Comparison of ENCODE assay signal across 14 cellular contexts in the genomic region with DNA sequence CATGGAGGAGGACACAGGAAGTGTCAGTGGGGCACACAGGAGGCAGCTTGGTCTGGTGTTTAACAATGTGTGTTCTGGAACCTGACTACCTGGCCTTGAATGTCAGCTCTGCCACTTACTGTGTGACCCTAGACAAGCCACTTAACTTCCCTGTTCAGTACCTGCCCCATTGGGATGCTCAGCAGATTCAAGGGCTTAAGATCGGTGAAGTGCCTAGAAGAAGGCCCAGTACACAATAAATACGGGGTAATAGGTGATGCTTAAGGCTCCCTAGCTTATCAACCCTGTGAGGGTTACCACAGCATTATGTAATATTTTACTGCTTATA. TPM values are rescaled to one million over a fixed set of nuclear protein-coding genes. Genes with fewer than 3 reads are reported as not detected.
DNase-seq lines count a peak whose midpoint lies in the region; ATAC-seq and TF ChIP-seq lines count a peak whose summit lies in the region.
"Had no signal": no experiment of that assay in that cellular context is flagged by ENCODE, and none has a peak within 500 bp of the region (broad histone marks: within the 10 kb centered on the region; RNA-seq: fewer than 3 reads in every experiment).

No MANE protein-coding gene starts in this region.

- H2BK120ac ChIP-seq in mesendoderm (ENCODE audit: low read depth, low read length): no peak overlapping the region

- H2AFZ ChIP-seq in MM.1S (ENCODE audit: low read length): 0 out of 2 replicates have a peak overlapping the region, but pooled peaks have one; percentile 91

- peaks cover 22% of the 10 kb centered on the region for H3K4me1 Mint-ChIP-seq in progenitor cell of endocrine pancreas (ENCODE audit: low read depth)

- H3K9me2 ChIP-seq in MM.1S (replicated peaks; ENCODE audit: insufficient read depth, low read length): no peaks in the 10 kb centered on the region

- H3K36me3 Mint-ChIP-seq in progenitor cell of endocrine pancreas (ENCODE audit: insufficient read depth): no peaks in the 10 kb centered on the region

- H4K8ac ChIP-seq in mesendoderm (ENCODE audit: low read depth, low read length): no peak overlapping the region

- peak overlapping the region; percentile 0 for H3K56ac ChIP-seq in mesendoderm (ENCODE audit: low read length)

- H3K36me3 ChIP-seq in MM.1S (replicated peaks; ENCODE audit: insufficient read depth, low read length) (no peaks in the 10 kb centered on the region; the same call in 1 of the 2 replicates), adrenal gland (replicated peaks in 1 of 2) (no peaks in the 10 kb centered on the region), mesendoderm (ENCODE audit: control insufficient read depth, insufficient read depth, low read length) (no peaks in the 10 kb centered on the region), subcutaneous abdominal adipose tissue (ENCODE audit: control insufficient read depth in 5 of 5, insufficient read depth in 5 of 5, low read length in 5 of 5) (no peaks in the 10 kb centered on the region)

- H3K27ac ChIP-seq in MM.1S (ENCODE audit: low read length) (no peak overlapping the region), adrenal gland (peak overlapping the region in 3 of 5 donors; percentile 75 to 94 (median 78)), mesendoderm (ENCODE audit: low read depth, low read length) (peak overlapping the region; percentile 12), subcutaneous abdominal adipose tissue (ENCODE audit: low read depth, low read length) (peak overlapping the region; percentile 72)

- no peak overlapping the region for H3K23ac ChIP-seq in mesendoderm (ENCODE audit: low read length)

- H4K20me1 ChIP-seq in MM.1S (ENCODE audit: insufficient read depth, low read length): peaks cover 9% of the 10 kb centered on the region; the same call in 1 of the 2 replicates

- intact Hi-C loops in adrenal gland (cut with DNase I): no loop called here

- H3K4me3 ChIP-seq in MM.1S (ENCODE audit: low read length): no peak overlapping the region
- no peak overlapping the region for H3K4me3 ChIP-seq in adrenal gland
- no peak overlapping the region for H3K4me3 ChIP-seq in mesendoderm (ENCODE audit: low read length)
- H3K4me3 ChIP-seq in subcutaneous abdominal adipose tissue (ENCODE audit: low read depth in 1 of 5, low read length in 5 of 5): no peak overlapping the region
- H3K4me3 ChIP-seq: body of pancreas had no signal

- H3K27me3 Mint-ChIP-seq in progenitor cell of endocrine pancreas: peaks cover 16% of the 10 kb centered on the region

- TF ChIP-seq CTCF in MM.1S (IDR thresholded peaks at IDR 0.05; ENCODE audit: low read length) (no peak), adrenal gland (IDR thresholded peaks at IDR 0.05) (no peak), progenitor cell of endocrine pancreas (IDR thresholded peaks at IDR 0.05; ENCODE audit: unreplicated experiment) (no peak)

- peaks cover 32% of the 10 kb centered on the region for H3K79me2 ChIP-seq in MM.1S (ENCODE audit: low read length)
- peaks cover 7% of the 10 kb centered on the region for H3K79me2 ChIP-seq in mesendoderm (ENCODE audit: control insufficient read depth, insufficient read depth, low read length)

- no peaks in the 10 kb centered on the region for H3K9me3 Mint-ChIP-seq in progenitor cell of endocrine pancreas (ENCODE audit: low read depth)

- DNase-seq in MM.1S (no peak), adrenal gland (peak in 1 of 7 donors; percentile 10), mesendoderm (no peak), SHP77 (lab: John Stamatoyannopoulos, UW) (no peak), progenitor cell of endocrine pancreas (ENCODE audit: low spot score, unreplicated experiment) (no peak), T1000 (lab: John Stamatoyannopoulos, UW) (no peak)
- DNase-seq: activated CD8-positive, alpha-beta memory T cell treated with anti-CD3 and anti-CD28 coated beads, Interleukin-2, amount 50 U/mL, for 4 hours; DMS53; NCI-H1694 treated with DMSO at 0.1 percent for 48 hours had no signal

- TF ChIP-seq POLR2A in adrenal gland (IDR thresholded peaks at IDR 0.05): no peak

- no peak overlapping the region for H3K9ac ChIP-seq in MM.1S (ENCODE audit: low read length)
- no peak overlapping the region for H3K9ac ChIP-seq in mesendoderm (ENCODE audit: low read length)
- H3K9ac ChIP-seq in subcutaneous abdominal adipose tissue (ENCODE audit: low read length in 5 of 5): no peak overlapping the region

- no peak overlapping the region for H3K4ac ChIP-seq in mesendoderm (ENCODE audit: low read depth, low read length)

- no peak overlapping the region for H2BK15ac ChIP-seq in mesendoderm (replicated peaks; ENCODE audit: low read depth)

- peak overlapping the region; percentile 28 for H2BK5ac ChIP-seq in mesendoderm (ENCODE audit: low read length)

- H3K27ac Mint-ChIP-seq in progenitor cell of endocrine pancreas: no peak overlapping the region

- H3K27me3 ChIP-seq in MM.1S (replicated peaks; ENCODE audit: insufficient read depth, low read length) (no peaks in the 10 kb centered on the region), adrenal gland (no peaks in the 10 kb centered on the region), mesendoderm (ENCODE audit: insufficient read depth, low read length, poor library complexity) (no peaks in the 10 kb centered on the region), subcutaneous abdominal adipose tissue (ENCODE audit: control insufficient read depth in 5 of 5, insufficient read depth in 4 of 5, low read length in 5 of 5) (no peaks in the 10 kb centered on the region)
- H3K27me3 ChIP-seq: body of pancreas had no signal

- no peak overlapping the region for H2AK5ac ChIP-seq in mesendoderm (ENCODE audit: low read length)

- peaks cover 6% of the 10 kb centered on the region for H3K79me1 ChIP-seq in mesendoderm (ENCODE audit: low read length)

- no peak overlapping the region for H3K4me3 Mint-ChIP-seq in progenitor cell of endocrine pancreas (ENCODE audit: low read depth)

- H3K9me3 ChIP-seq in MM.1S (replicated peaks; ENCODE audit: insufficient read depth, low read length) (no peaks in the 10 kb centered on the region), adrenal gland (replicated peaks in 1 of 3) (no peaks in the 10 kb centered on the region), subcutaneous abdominal adipose tissue (ENCODE audit: control insufficient read depth in 5 of 5, low read length in 5 of 5) (peaks cover 0 to 4% (median 0%) of the 10 kb centered on the region in 5 donors)
- H3K9me3 ChIP-seq: body of pancreas had no signal

- H3K18ac ChIP-seq in mesendoderm (ENCODE audit: low read length): no peak overlapping the region

- no peak overlapping the region for H4K5ac ChIP-seq in mesendoderm (ENCODE audit: low read length)

- no peaks in the 10 kb centered on the region; the same call in 1 of the 2 replicates for H3F3A ChIP-seq in MM.1S (ENCODE audit: insufficient read depth, low read length)

- peaks cover 13% of the 10 kb centered on the region for H3K4me1 ChIP-seq in MM.1S (ENCODE audit: low read length)
- H3K4me1 ChIP-seq in adrenal gland (replicated peaks in 1 of 2): peaks cover 12 to 31% of the 10 kb centered on the region in 2 donors
- peaks cover 6% of the 10 kb centered on the region for H3K4me1 ChIP-seq in mesendoderm (ENCODE audit: control insufficient read depth, low read depth, low read length)
- peaks cover 12 to 43% (median 41%) of the 10 kb centered on the region in 5 donors for H3K4me1 ChIP-seq in subcutaneous abdominal adipose tissue (ENCODE audit: control insufficient read depth in 5 of 5, insufficient read depth in 5 of 5, low read length in 5 of 5)

- WGBS in adrenal gland, 4 donors: 88 to 97% (median 91%) methylated on average over 2 of the region's 2 CpGs
- no CpG with 5 or more reads among the region's 2 CpGs for WGBS in mesendoderm (ENCODE audit: extremely low coverage, insufficient coverage, low lambda C conversion rate)

- ATAC-seq in HG02840 (IDR thresholded peaks at IDR 0.05; ENCODE audit: low FRiP score, unreplicated experiment): no peak
- ATAC-seq: body of pancreas, esophagus mucosa had no signal

- H3K4me2 ChIP-seq in MM.1S (ENCODE audit: low read depth, low read length) (no peak overlapping the region), mesendoderm (ENCODE audit: low read length) (no peak overlapping the region)

RNA-seq across cellular contexts. Expression of a gene that starts 1.6 kb away (rescaled TPM):
- total RNA-seq in adrenal gland (10 to 100 TPM; 19.7 to 68.0 (median 26.9) TPM), progenitor cell of endocrine pancreas (15.6 and 15.9 TPM in 2 replicates)
- 10 to 100 TPM in 2 of 3 donors, 1 to 10 TPM in 1; 9.7 to 18.6 (median 14.6) TPM for polyA plus RNA-seq in adrenal gland
- 6.8 TPM for polyA plus RNA-seq in mesendoderm (2013, experiment 1 of 2)
- polyA plus RNA-seq in mesendoderm (2013, experiment 2 of 2): 7.5 TPM

RNA-seq across cellular contexts. Expression of a gene that starts 33.9 kb away (rescaled TPM):
- total RNA-seq in adrenal gland (not detected), progenitor cell of endocrine pancreas (not detected in 2 replicates)
- not detected for polyA plus RNA-seq in adrenal gland
- polyA plus RNA-seq in mesendoderm (2013, experiment 1 of 2): not detected
- 0.04 TPM for polyA plus RNA-seq in mesendoderm (2013, experiment 2 of 2)
- total RNA-seq: body of pancreas, esophagus mucosa, omental fat pad had no signal
